In the genomic region with DNA sequence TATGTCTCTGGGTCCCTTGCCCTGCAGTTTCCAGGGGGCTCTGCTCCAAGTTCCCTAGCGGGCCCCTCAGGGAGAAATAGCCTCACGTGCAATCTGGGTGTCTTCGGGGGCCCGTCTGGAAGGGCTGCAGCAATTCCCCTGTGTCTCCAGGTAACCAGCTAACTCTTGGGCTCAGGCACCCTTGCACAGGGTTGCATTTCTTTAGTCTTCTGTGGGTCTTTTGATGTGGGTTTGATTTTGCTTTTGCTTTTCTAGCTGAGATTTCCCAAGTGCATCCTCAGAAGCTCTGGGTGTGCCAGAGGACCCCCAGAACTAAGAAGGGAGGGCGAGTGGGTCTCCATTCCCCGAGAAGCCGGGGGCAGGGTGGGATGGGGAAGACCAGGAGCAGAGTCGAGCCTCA, we compare ENCODE assay signal across 28 cellular contexts.
"Had no signal": no experiment of that assay in that cellular context is flagged by ENCODE, and none has a peak within 500 bp of the region (broad histone marks: within the 10 kb centered on the region; RNA-seq: fewer than 3 reads in every experiment).

No MANE protein-coding gene starts in this region.

- H3K4me3 ChIP-seq: body of pancreas, cardiac muscle cell, gastrocnemius medialis, heart left ventricle, mucosa of descending colon, right lobe of liver, skin epidermis, tibial nerve had no signal

- H3K36me3 ChIP-seq: cardiac muscle cell had no signal

- H3K27me3 Mint-ChIP-seq: activated CD4-positive, alpha-beta memory T cell treated with anti-CD3 and anti-CD28 coated beads, Interleukin-2, amount 10 ng/mL, durations not matched to agents 7 days and 5 days; activated CD8-positive, alpha-beta memory T cell treated with anti-CD3 and anti-CD28 coated beads, Interleukin-2, amount 10 ng/mL, durations not matched to agents 7 days and 5 days; activated naive CD8-positive, alpha-beta T cell treated with anti-CD3 and anti-CD28 coated beads, Interleukin-2, amount 50 U/mL, for 24 hours; stimulated activated naive CD8-positive, alpha-beta T cell treated with anti-CD3 and anti-CD28 coated beads, Interleukin-15, Interleukin-2, amounts not matched to agents 100 ng/mL and 50 ng/mL, for 24 hours had no signal

- H3K9me3 Mint-ChIP-seq: activated CD4-positive, alpha-beta memory T cell treated with anti-CD3 and anti-CD28 coated beads, Interleukin-2, amount 10 ng/mL, durations not matched to agents 7 days and 5 days; activated naive CD8-positive, alpha-beta T cell treated with anti-CD3 and anti-CD28 coated beads, Interleukin-2, amount 50 U/mL, for 24 hours; activated T-helper 1 cell treated with anti-CD3 and anti-CD28 coated beads, Interleukin-12 subunit alpha, Interleukin-12 subunit beta, Interleukin-2, Interleukin-4 antibody, amounts not matched to agents 30 ng/mL and 10 ng/mL and 1 ng/mL, durations not matched to agents 14 hours and 24 hours and 36 hours; dendritic cell treated with granulocyte-macrophage colony-stimulating factor and Interleukin-4, amounts not matched to agents 40 ng/mL and 50 ng/mL, for 4 days; neural crest cell; stimulated activated naive CD8-positive, alpha-beta T cell treated with anti-CD3 and anti-CD28 coated beads, Interleukin-15, Interleukin-2, amounts not matched to agents 100 ng/mL and 50 ng/mL, for 24 hours had no signal

- H3K4me1 Mint-ChIP-seq: activated CD8-positive, alpha-beta memory T cell treated with anti-CD3 and anti-CD28 coated beads, Interleukin-2, amount 10 ng/mL, durations not matched to agents 7 days and 5 days had no signal

- H3K27me3 ChIP-seq: body of pancreas, cardiac muscle cell, gastrocnemius medialis, heart left ventricle, right lobe of liver, tibial nerve had no signal

- H3K9me3 ChIP-seq: body of pancreas, gastrocnemius medialis, heart left ventricle, mucosa of descending colon, right lobe of liver, tibial nerve had no signal

- H3K36me3 Mint-ChIP-seq: activated CD8-positive, alpha-beta memory T cell treated with anti-CD3 and anti-CD28 coated beads, Interleukin-2, amount 10 ng/mL, durations not matched to agents 7 days and 5 days had no signal

- H3K4me3 Mint-ChIP-seq: activated CD4-positive, alpha-beta memory T cell treated with anti-CD3 and anti-CD28 coated beads, Interleukin-2, amount 10 ng/mL, durations not matched to agents 7 days and 5 days; activated CD8-positive, alpha-beta memory T cell treated with anti-CD3 and anti-CD28 coated beads, Interleukin-2, amount 10 ng/mL, durations not matched to agents 7 days and 5 days; activated naive CD8-positive, alpha-beta T cell treated with anti-CD3 and anti-CD28 coated beads, Interleukin-2, amount 50 U/mL, for 24 hours; activated T-helper 1 cell treated with anti-CD3 and anti-CD28 coated beads, Interleukin-12 subunit alpha, Interleukin-12 subunit beta, Interleukin-2, Interleukin-4 antibody, amounts not matched to agents 30 ng/mL and 10 ng/mL and 1 ng/mL, durations not matched to agents 14 hours and 24 hours and 36 hours; dendritic cell treated with granulocyte-macrophage colony-stimulating factor and Interleukin-4, amounts not matched to agents 40 ng/mL and 50 ng/mL, for 4 days; neural crest cell; stimulated activated naive CD8-positive, alpha-beta T cell treated with anti-CD3 and anti-CD28 coated beads, Interleukin-15, Interleukin-2, amounts not matched to agents 100 ng/mL and 50 ng/mL, for 24 hours had no signal

- ATAC-seq: activated CD8-positive, alpha-beta memory T cell treated with anti-CD3 and anti-CD28 coated beads, Interleukin-2, amount 10 ng/mL, durations not matched to agents 7 days and 5 days; activated naive CD8-positive, alpha-beta T cell treated with anti-CD3 and anti-CD28 coated beads, Interleukin-2, amount 50 U/mL, for 24 hours; body of pancreas; esophagus mucosa; gastrocnemius medialis; heart left ventricle; left cardiac atrium; mucosa of descending colon; right lobe of liver had no signal

- FAIRE-seq: urothelium cell line had no signal

- H3K27ac ChIP-seq: body of pancreas, cardiac muscle cell, gastrocnemius medialis, heart left ventricle, right lobe of liver, skin epidermis, tibial nerve had no signal

- H3K4me1 ChIP-seq: body of pancreas, right lobe of liver had no signal

- H3K27ac Mint-ChIP-seq: activated CD4-positive, alpha-beta memory T cell treated with anti-CD3 and anti-CD28 coated beads, Interleukin-2, amount 10 ng/mL, durations not matched to agents 7 days and 5 days; activated CD8-positive, alpha-beta memory T cell treated with anti-CD3 and anti-CD28 coated beads, Interleukin-2, amount 10 ng/mL, durations not matched to agents 7 days and 5 days; activated naive CD8-positive, alpha-beta T cell treated with anti-CD3 and anti-CD28 coated beads, Interleukin-2, amount 50 U/mL, for 24 hours; activated T-helper 1 cell treated with anti-CD3 and anti-CD28 coated beads, Interleukin-12 subunit alpha, Interleukin-12 subunit beta, Interleukin-2, Interleukin-4 antibody, amounts not matched to agents 30 ng/mL and 10 ng/mL and 1 ng/mL, durations not matched to agents 14 hours and 24 hours and 36 hours; dendritic cell treated with granulocyte-macrophage colony-stimulating factor and Interleukin-4, amounts not matched to agents 40 ng/mL and 50 ng/mL, for 4 days; stimulated activated naive CD8-positive, alpha-beta T cell treated with anti-CD3 and anti-CD28 coated beads, Interleukin-15, Interleukin-2, amounts not matched to agents 100 ng/mL and 50 ng/mL, for 24 hours had no signal

- DNase-seq: activated CD4-positive, alpha-beta memory T cell treated with anti-CD3 and anti-CD28 coated beads, Interleukin-2, amount 10 ng/mL, durations not matched to agents 7 days and 5 days; activated CD4-positive, alpha-beta T cell treated with anti-CD3 and anti-CD28 coated beads for 48 hours; activated CD4-positive, CD25-positive, alpha-beta regulatory T cell; activated CD8-positive, alpha-beta memory T cell treated with anti-CD3 and anti-CD28 coated beads, Interleukin-2, amount 10 ng/mL, durations not matched to agents 7 days and 5 days; activated gamma-delta T cell; activated naive CD4-positive, alpha-beta T cell treated with anti-CD3 and anti-CD28 coated beads, Interleukin-2, amount 50 U/mL, for 16 hours; activated naive CD8-positive, alpha-beta T cell treated with anti-CD3 and anti-CD28 coated beads, Interleukin-2, amount 50 U/mL, for 24 hours; activated T-cell treated with anti-CD3 and anti-CD28 coated beads for 4 hours; body of pancreas; effector CD8-positive, alpha-beta T cell; gastrocnemius medialis; heart left ventricle; islet precursor cell; left cardiac atrium; mesenchymal stem cell; mucosa of descending colon; occipital lobe; right lobe of liver; stimulated activated CD4-positive, alpha-beta T cell treated with anti-CD3 and anti-CD28 coated beads, Interleukin-1b, Interleukin-23, amount 100 ng/mL, for 48 hours had no signal
